ENCODE assay signal across 12 cellular contexts in the genomic region with DNA sequence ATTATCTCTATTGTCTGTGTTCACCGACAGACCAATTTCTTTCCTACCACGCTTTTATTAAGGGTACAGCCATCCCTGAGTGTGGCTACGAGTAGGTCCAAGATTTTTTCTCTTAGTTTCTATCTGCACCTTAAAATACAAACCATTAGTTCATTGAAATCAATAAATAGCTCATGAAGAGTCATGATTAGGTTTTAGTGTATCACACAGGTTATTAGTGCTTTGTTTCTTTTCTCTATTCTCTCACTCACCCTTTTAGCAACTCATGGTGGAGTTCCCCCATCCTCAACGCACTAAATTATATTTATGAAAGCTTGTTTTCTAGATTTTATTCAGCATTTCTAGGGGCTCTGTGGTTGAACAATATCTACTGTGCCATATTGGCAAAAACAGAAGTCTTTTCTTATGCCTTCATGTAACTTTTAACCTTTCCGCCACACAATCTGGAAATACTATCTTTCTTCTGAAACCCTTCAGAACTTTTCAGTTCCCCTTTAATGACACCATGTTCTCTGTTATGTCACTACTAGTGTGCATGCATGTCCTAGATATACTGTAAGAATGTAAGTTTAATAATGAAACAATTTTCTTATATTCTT.
DNase-seq lines count a peak whose midpoint lies in the region; ATAC-seq and TF ChIP-seq lines count a peak whose summit lies in the region.
"Had no signal": no experiment of that assay in that cellular context is flagged by ENCODE, and none has a peak within 500 bp of the region (broad histone marks: within the 10 kb centered on the region; RNA-seq: fewer than 3 reads in every experiment).

No MANE protein-coding gene starts in this region.

- no peak for TF ChIP-seq CTCF in HFFc6 (IDR thresholded peaks at IDR 0.05)

- ATAC-seq in GM18873 (IDR thresholded peaks at IDR 0.05; ENCODE audit: low FRiP score, unreplicated experiment) (peak; percentile 96), GM21529 (IDR thresholded peaks at IDR 0.05; ENCODE audit: unreplicated experiment) (peak; percentile 97), HG03060 (IDR thresholded peaks at IDR 0.05; ENCODE audit: low read depth, unreplicated experiment) (peak; percentile 93)
- ATAC-seq in activated T-helper 17 cell treated with anti-CD3 and anti-CD28 coated beads, Interleukin-2, amount 50 U/mL, for 72 hours (replicated peaks) = peak; percentile 26

- DNase-seq in NCI-H446 (lab: John Stamatoyannopoulos, UW) = no peak
- no peak for DNase-seq in kidney tubule cell (ENCODE audit: low spot score)
- DNase-seq in HFFc6 = no peak
- DNase-seq in germinal center (ENCODE audit: low spot score) = no peak
- DNase-seq: activated naive CD4-positive, alpha-beta T cell treated with Interleukin-2 at 50 U/mL for 16 hours; CD8-positive, alpha-beta memory T cell; naive B cell; NCI-H82 had no signal

- no peak overlapping the region for H3K27ac Mint-ChIP-seq in activated T-helper 17 cell treated with anti-CD3 and anti-CD28 coated beads, Interleukin-2, amount 50 U/mL, for 72 hours
- H3K27ac Mint-ChIP-seq in HFFc6 = no peak overlapping the region
- H3K27ac Mint-ChIP-seq: CD8-positive, alpha-beta memory T cell; naive B cell had no signal

- H3K4me3 Mint-ChIP-seq in activated T-helper 17 cell treated with anti-CD3 and anti-CD28 coated beads, Interleukin-2, amount 50 U/mL, for 72 hours = no peak overlapping the region
- H3K4me3 Mint-ChIP-seq in HFFc6 = no peak overlapping the region
- H3K4me3 Mint-ChIP-seq: CD8-positive, alpha-beta memory T cell; naive B cell had no signal

- H3K36me3 Mint-ChIP-seq in activated T-helper 17 cell treated with anti-CD3 and anti-CD28 coated beads, Interleukin-2, amount 50 U/mL, for 72 hours (ENCODE audit: low read depth) = no peaks in the 10 kb centered on the region
- no peaks in the 10 kb centered on the region for H3K36me3 Mint-ChIP-seq in HFFc6 (ENCODE audit: low read depth)
- H3K36me3 Mint-ChIP-seq: CD8-positive, alpha-beta memory T cell; naive B cell had no signal

- no peaks in the 10 kb centered on the region for H3K9me3 Mint-ChIP-seq in activated T-helper 17 cell treated with anti-CD3 and anti-CD28 coated beads, Interleukin-2, amount 50 U/mL, for 72 hours
- H3K9me3 Mint-ChIP-seq in HFFc6 = no peaks in the 10 kb centered on the region
- H3K9me3 Mint-ChIP-seq: CD8-positive, alpha-beta memory T cell had no signal

- H3K27me3 Mint-ChIP-seq in activated T-helper 17 cell treated with anti-CD3 and anti-CD28 coated beads, Interleukin-2, amount 50 U/mL, for 72 hours = no peaks in the 10 kb centered on the region
- H3K27me3 Mint-ChIP-seq in HFFc6 (ENCODE audit: insufficient read depth) = no peaks in the 10 kb centered on the region; the same call in 1 of the 2 replicates
- H3K27me3 Mint-ChIP-seq: naive B cell had no signal

- no peaks in the 10 kb centered on the region for H3K4me1 Mint-ChIP-seq in activated T-helper 17 cell treated with anti-CD3 and anti-CD28 coated beads, Interleukin-2, amount 50 U/mL, for 72 hours
- peaks cover 17% of the 10 kb centered on the region for H3K4me1 Mint-ChIP-seq in HFFc6 (ENCODE audit: low read depth)
- H3K4me1 Mint-ChIP-seq: CD8-positive, alpha-beta memory T cell; naive B cell had no signal

Comparison
In these comparisons a context has a peak if more than half of its experiments do, and no peak if none do; other contexts are left out.
1. ATAC-seq: peak in every context shown above with its lines; median percentile 97 in GM21529; 96 in GM18873; 93 in HG03060; 26 in activated T-helper 17 cell treated with anti-CD3 and anti-CD28 coated beads, Interleukin-2, amount 50 U/mL, for 72 hours.